Comparison of ENCODE assay signal across 8 cellular contexts in genomic region chr1:210328746-210329488, GRCh38. TPM values are rescaled to one million over a fixed set of nuclear protein-coding genes. Genes with fewer than 3 reads are reported as not detected.
DNase-seq lines count a peak whose midpoint lies in the region; ATAC-seq and TF ChIP-seq lines count a peak whose summit lies in the region.

Gene HHAT (plus strand): TSS chr1:210328902. CDS start chr1:210348976, 20,074 bp downstream.

- H3K4me3 ChIP-seq in epithelial cell of esophagus (ENCODE audit: low read length): peak within 1 kb of the TSS; percentile 73

- peak; percentile 19 for ATAC-seq in CD4-positive, alpha-beta T cell (ENCODE audit: poor library complexity)
- ATAC-seq in GM19328 (IDR thresholded peaks at IDR 0.05; ENCODE audit: unreplicated experiment) (peak; percentile 49), HG03442 (IDR thresholded peaks at IDR 0.05; ENCODE audit: unreplicated experiment) (peak; percentile 50)

- H3K36me3 Mint-ChIP-seq in CD4-positive, alpha-beta T cell (ENCODE audit: low read depth): peaks cover 6% of the 10 kb centered on the region

- CTCF ChIA-PET in CD4-positive, alpha-beta T cell (lab: Charles Lee): interaction anchor here (1.0 kb wide), 1 partner anchor 45 kb away, joined by 3 read pairs; no protein-coding TSS in a partner anchor

- POLR2A ChIA-PET in CD4-positive, alpha-beta T cell (lab: Charles Lee): interaction anchor here (0.6 to 1.0 kb wide), 5 partner anchors 12 to 929 kb away, joined by 3 read pairs; no protein-coding TSS in a partner anchor

- peak in 9 of 10 experiments; percentile 28 to 58 (median 36) for DNase-seq in CD4-positive, alpha-beta T cell
- peak; percentile 90 for DNase-seq in NCI-H69 (lab: John Stamatoyannopoulos, UW)
- peak; percentile 34 for DNase-seq in activated T-cell treated with anti-CD3 and anti-CD28 coated beads for 1 hour (ENCODE audit: low read depth)
- peak; percentile 79 for DNase-seq in epithelial cell of esophagus (ENCODE audit: low read depth)
- DNase-seq in middle frontal gyrus (ENCODE audit: extremely low spot score, low spot score): peak; percentile 32
- DNase-seq in stimulated activated CD8-positive, alpha-beta memory T cell treated with anti-CD3 and anti-CD28 coated beads, Interleukin-4, amount 100 ng/mL, for 4 hours (ENCODE audit: low read depth in 2 of 2, low spot score in 1 of 2): peak; percentile 10 to 21

- H3K27ac Mint-ChIP-seq in CD4-positive, alpha-beta T cell: peak within 1 kb of the TSS; percentile 83

- no peaks in the 10 kb centered on the region for H3K27me3 ChIP-seq in CD4-positive, alpha-beta T cell (ENCODE audit: control insufficient read depth, insufficient read depth, low read length)

- H3K9me3 Mint-ChIP-seq in CD4-positive, alpha-beta T cell: peaks cover 2% of the 10 kb centered on the region

- H3K27ac ChIP-seq in CD4-positive, alpha-beta T cell (ENCODE audit: low read depth, low read length): peak within 1 kb of the TSS; percentile 67

- intact Hi-C loops in CD4-positive, alpha-beta T cell (cut with DNase I, micrococcal nuclease): no loop called here

- peaks cover 45% of the 10 kb centered on the region for H3K4me1 Mint-ChIP-seq in CD4-positive, alpha-beta T cell (ENCODE audit: low read depth)

- peak within 1 kb of the TSS; percentile 95 for H3K4me3 Mint-ChIP-seq in CD4-positive, alpha-beta T cell

- peaks cover 5% of the 10 kb centered on the region for H3K27me3 Mint-ChIP-seq in CD4-positive, alpha-beta T cell

- H3K9me3 ChIP-seq in CD4-positive, alpha-beta T cell (ENCODE audit: control insufficient read depth, low read length): no peaks in the 10 kb centered on the region

- no peak for TF ChIP-seq CTCF in CD4-positive, alpha-beta T cell (IDR thresholded peaks at IDR 0.05)
- TF ChIP-seq CTCF in epithelial cell of esophagus (IDR thresholded peaks at IDR 0.05; ENCODE audit: insufficient read depth, low read depth, low read length, missing control alignments): no peak

RNA-seq across cellular contexts. Expression of gene HHAT, which starts in this region (rescaled TPM):
- total RNA-seq in CD4-positive, alpha-beta T cell: 1 to 10 TPM; 3.1 to 3.3 TPM

Comparison
In these comparisons a context has a peak if more than half of its experiments do, and no peak if none do; other contexts are left out.
1. Peak in every context shown above with its lines: DNase-seq, ATAC-seq, H3K4me3 ChIP-seq and H3K27ac ChIP-seq.
2. DNase-seq: peak in every context shown above with its lines; median percentile 90 in NCI-H69; 79 in epithelial cell of esophagus; 36 in CD4-positive, alpha-beta T cell; 34 in activated T-cell treated with anti-CD3 and anti-CD28 coated beads for 1 hour; 32 in middle frontal gyrus; 16 in stimulated activated CD8-positive, alpha-beta memory T cell treated with anti-CD3 and anti-CD28 coated beads, Interleukin-4, amount 100 ng/mL, for 4 hours.